ENCODE assay signal across 1 cellular context in the genomic region with DNA sequence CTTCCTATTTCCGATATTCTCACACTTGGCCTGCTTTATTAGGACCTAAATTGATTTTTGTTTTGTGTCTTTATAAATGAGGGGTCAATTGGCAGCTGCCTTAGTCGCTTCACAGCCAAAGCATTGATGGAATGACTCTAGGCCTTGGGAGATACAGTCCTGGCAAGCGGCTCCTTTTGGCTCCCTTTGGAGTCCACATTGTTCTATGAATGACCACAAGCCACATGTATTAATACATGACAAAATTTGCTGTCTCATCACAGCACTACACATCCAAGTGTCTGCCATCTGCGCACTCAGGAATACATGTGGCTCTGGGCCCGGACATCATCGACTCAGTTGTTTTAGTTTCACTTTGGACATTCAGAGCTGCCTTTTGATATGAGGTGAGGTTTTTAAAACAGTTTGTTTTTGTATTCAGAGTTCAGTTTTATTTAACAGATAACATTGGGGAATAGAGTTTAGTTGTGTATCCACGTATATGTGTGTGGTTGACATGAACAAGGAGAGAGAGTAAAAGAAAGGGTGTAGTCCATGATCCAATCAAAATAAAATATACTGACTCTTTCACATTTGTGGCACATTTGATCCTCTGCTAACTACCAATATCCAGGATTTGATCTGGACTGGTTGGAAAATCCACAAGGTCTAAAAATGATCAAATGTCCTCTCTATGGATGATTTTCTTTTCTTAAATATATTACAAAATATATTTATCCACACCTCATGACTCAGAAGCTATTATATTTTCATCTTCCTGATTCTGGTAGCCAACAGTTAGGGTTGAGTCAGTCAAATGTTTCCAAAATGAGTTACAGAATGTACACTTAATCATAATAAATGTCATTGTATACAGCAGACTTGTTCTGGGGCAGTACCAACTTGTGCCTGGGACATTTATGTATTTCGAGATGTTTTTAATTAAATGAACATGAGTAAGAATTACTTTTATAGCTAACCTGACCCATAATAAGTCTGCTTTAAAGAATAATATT.
TF ChIP-seq lines count a peak whose summit lies in the region.

No MANE protein-coding gene starts in this region.

TF ChIP-seq in IMR-90, 13 proteins besides CTCF, POLR2A, EP300 and RAD21:
- no peak for TF ChIP-seq CHD1 (IDR thresholded peaks at IDR 0.05; ENCODE audit: low read depth, low read length)
- TF ChIP-seq MAZ (IDR thresholded peaks at IDR 0.05; ENCODE audit: borderline replicate concordance, low read depth, low read length), result no peak
- peak; percentile 76 for TF ChIP-seq MAFK (IDR thresholded peaks at IDR 0.05; ENCODE audit: low read depth, low read length)
- TF ChIP-seq RCOR1 (IDR thresholded peaks at IDR 0.05; ENCODE audit: insufficient replicate concordance, low read length), result no peak
- TF ChIP-seq NFE2L2 (IDR thresholded peaks at IDR 0.05; ENCODE audit: low read depth, low read length), result peak; percentile 74
- TF ChIP-seq SMC3 (IDR thresholded peaks at IDR 0.05; ENCODE audit: low read depth, low read length), result no peak
- peak; percentile 31 for TF ChIP-seq FOS (IDR thresholded peaks at IDR 0.05; ENCODE audit: low read depth, low read length)
- TF ChIP-seq, protein P1, sequence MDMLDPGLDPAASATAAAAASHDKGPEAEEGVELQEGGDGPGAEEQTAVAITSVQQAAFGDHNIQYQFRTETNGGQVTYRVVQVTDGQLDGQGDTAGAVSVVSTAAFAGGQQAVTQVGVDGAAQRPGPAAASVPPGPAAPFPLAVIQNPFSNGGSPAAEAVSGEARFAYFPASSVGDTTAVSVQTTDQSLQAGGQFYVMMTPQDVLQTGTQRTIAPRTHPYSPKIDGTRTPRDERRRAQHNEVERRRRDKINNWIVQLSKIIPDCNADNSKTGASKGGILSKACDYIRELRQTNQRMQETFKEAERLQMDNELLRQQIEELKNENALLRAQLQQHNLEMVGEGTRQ (IDR thresholded peaks at IDR 0.05; ENCODE audit: low read depth, low read length), result no peak
- TF ChIP-seq MXI1 (IDR thresholded peaks at IDR 0.05; ENCODE audit: borderline replicate concordance, low read depth, low read length), result peak; percentile 68; the same call in 1 of the 2 replicates
